8 cellular contexts compared by ENCODE assay signal in the genomic region with DNA sequence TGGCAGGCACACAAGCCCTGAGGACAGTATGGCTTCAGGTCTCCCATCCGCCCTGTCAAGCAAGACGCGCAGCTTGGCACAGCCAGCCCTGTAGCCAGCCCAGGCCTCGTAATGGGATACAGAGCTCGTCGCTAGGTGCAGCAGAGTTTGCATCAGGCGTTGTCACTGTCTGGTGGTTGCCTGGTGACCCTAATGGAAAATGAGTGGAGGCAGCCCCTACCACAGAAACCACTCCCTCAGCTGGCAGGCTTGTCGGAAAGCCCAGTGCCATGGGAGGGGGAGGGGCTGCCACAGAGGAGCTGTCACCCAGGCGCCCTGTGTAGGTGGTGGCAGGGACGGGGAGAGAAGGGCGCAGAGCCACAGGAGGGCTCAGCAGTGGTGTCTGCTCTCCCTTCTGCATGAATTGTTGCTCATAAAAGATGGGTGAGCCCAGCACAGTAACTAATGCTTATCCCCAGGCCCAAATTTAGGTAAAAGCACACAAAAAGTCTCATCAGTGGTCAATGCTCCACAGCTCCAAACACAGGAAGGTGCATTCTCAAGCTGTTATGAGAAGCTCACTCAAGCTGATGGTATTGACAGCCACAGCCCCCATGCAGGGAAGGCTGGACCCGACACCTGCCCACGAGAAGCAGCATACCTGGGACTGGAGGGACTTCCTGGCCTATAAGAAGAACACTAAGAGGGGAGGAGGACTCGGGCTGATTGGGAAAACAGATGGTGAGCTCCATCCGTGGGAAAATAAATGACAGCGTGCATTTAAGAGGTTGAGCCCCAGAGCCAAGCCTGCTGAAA.
DNase-seq lines count a peak whose midpoint lies in the region; ATAC-seq and TF ChIP-seq lines count a peak whose summit lies in the region.

No MANE protein-coding gene starts in this region.

- H3K36me3 Mint-ChIP-seq in WTC11, result no peaks in the 10 kb centered on the region
- H3K36me3 Mint-ChIP-seq in central memory CD8-positive, alpha-beta T cell (ENCODE audit: insufficient read depth), result peaks cover 4% of the 10 kb centered on the region

- 87% methylated on average over 16 of the region's 16 CpGs for WGBS in hepatocyte (ENCODE audit: low lambda C conversion rate, missing lambda C conversion rate)

- no peak overlapping the region for H2AFZ ChIP-seq in hepatocyte

- H3K9me3 Mint-ChIP-seq in WTC11, result peaks cover 6% of the 10 kb centered on the region; the same call in 1 of the 2 replicates
- H3K9me3 Mint-ChIP-seq in central memory CD8-positive, alpha-beta T cell, result no peaks in the 10 kb centered on the region

- H4K20me1 ChIP-seq in hepatocyte (ENCODE audit: insufficient read depth, poor library complexity, severe bottlenecking), result no peaks in the 10 kb centered on the region

- H3K27ac Mint-ChIP-seq in WTC11, result no peak overlapping the region
- peak overlapping the region; percentile 93 for H3K27ac Mint-ChIP-seq in central memory CD8-positive, alpha-beta T cell (ENCODE audit: low read depth)

- H3K9me2 ChIP-seq in hepatocyte (replicated peaks; ENCODE audit: insufficient read depth), result no peaks in the 10 kb centered on the region

- H3K9me3 ChIP-seq in tibial artery (no peaks in the 10 kb centered on the region), hepatocyte (ENCODE audit: low read depth) (no peaks in the 10 kb centered on the region)

- H3K4me1 Mint-ChIP-seq in WTC11, result peaks cover 7% of the 10 kb centered on the region
- peaks cover 39% of the 10 kb centered on the region for H3K4me1 Mint-ChIP-seq in central memory CD8-positive, alpha-beta T cell

- H3K4me2 ChIP-seq in hepatocyte, result no peak overlapping the region

- POLR2A ChIA-PET in WTC11 (lab: Charles Lee), result no interaction called here

- H3K4me3 ChIP-seq in tibial artery (no peak overlapping the region), hepatocyte (no peak overlapping the region)

- H3K79me2 ChIP-seq in hepatocyte, result no peaks in the 10 kb centered on the region

- TF ChIP-seq CTCF in WTC11 (IDR thresholded peaks at IDR 0.05) (no peak), tibial artery (IDR thresholded peaks at IDR 0.05) (no peak), hepatocyte (IDR thresholded peaks at IDR 0.05; ENCODE audit: poor library complexity) (no peak)

- DNase-seq in WTC11 (ENCODE audit: low spot score) (no peak), cortex of kidney (lab: John Stamatoyannopoulos, UW) (no peak), tibial artery (no peak), hepatocyte (ENCODE audit: low spot score) (no peak)
- peak; percentile 61 to 80 for DNase-seq in central memory CD8-positive, alpha-beta T cell (ENCODE audit: low spot score in 2 of 2)
- peak; percentile 84 to 86 for DNase-seq in stimulated activated CD4-positive, alpha-beta T cell treated with anti-CD3 and anti-CD28 coated beads, Interleukin-2, amount 100 ng/mL, for 48 hours

- ATAC-seq in HG03196 (IDR thresholded peaks at IDR 0.05; ENCODE audit: unreplicated experiment) (peak; percentile 47), WTC11 (peak; percentile 18; the same call in 1 of the 2 replicates), HG02571 (IDR thresholded peaks at IDR 0.05; ENCODE audit: unreplicated experiment) (no peak)
- peak; percentile 93 for ATAC-seq in central memory CD8-positive, alpha-beta T cell (replicated peaks; ENCODE audit: extremely low read depth, poor library complexity, severe bottlenecking)

- H3K4me3 Mint-ChIP-seq in WTC11, result no peak overlapping the region
- peak overlapping the region; percentile 46 for H3K4me3 Mint-ChIP-seq in central memory CD8-positive, alpha-beta T cell

- H3K27ac ChIP-seq in tibial artery, result no peak overlapping the region
- H3K27ac ChIP-seq in hepatocyte, result no peak overlapping the region

- intact Hi-C loops in tibial artery (cut with DNase I; ENCODE audit: low total_unique reads), result no loop called here

- H3K27me3 ChIP-seq in tibial artery (no peaks in the 10 kb centered on the region), hepatocyte (no peaks in the 10 kb centered on the region)

- H3K36me3 ChIP-seq in tibial artery (no peaks in the 10 kb centered on the region), hepatocyte (replicated peaks; ENCODE audit: insufficient read depth, low read depth) (no peaks in the 10 kb centered on the region)

- CTCF ChIA-PET in WTC11 (lab: Charles Lee), result interaction anchor here (0.5 to 1.5 kb wide), 3 partner anchors 21 to 221 kb away, joined by 3 to 6 read pairs (median 3); no protein-coding TSS in a partner anchor

- H3K27me3 Mint-ChIP-seq in WTC11 (ENCODE audit: low read depth), result no peaks in the 10 kb centered on the region
- no peaks in the 10 kb centered on the region for H3K27me3 Mint-ChIP-seq in central memory CD8-positive, alpha-beta T cell

- peaks cover 0 to 29% (median 14%) of the 10 kb centered on the region in 4 donors for H3K4me1 ChIP-seq in tibial artery
- H3K4me1 ChIP-seq in hepatocyte (ENCODE audit: insufficient read depth), result peaks cover 14% of the 10 kb centered on the region

TF ChIP-seq in WTC11, 78 proteins besides CTCF, POLR2A, EP300 and RAD21:
- TF ChIP-seq ZNF121 (CRISPR knock-in tag; IDR thresholded peaks at IDR 0.05) (no peak), CREB1 (CRISPR knock-in tag; IDR thresholded peaks at IDR 0.05) (no peak), ZNF671 (CRISPR knock-in tag; IDR thresholded peaks at IDR 0.05) (no peak)
- TF ChIP-seq, protein P1, sequence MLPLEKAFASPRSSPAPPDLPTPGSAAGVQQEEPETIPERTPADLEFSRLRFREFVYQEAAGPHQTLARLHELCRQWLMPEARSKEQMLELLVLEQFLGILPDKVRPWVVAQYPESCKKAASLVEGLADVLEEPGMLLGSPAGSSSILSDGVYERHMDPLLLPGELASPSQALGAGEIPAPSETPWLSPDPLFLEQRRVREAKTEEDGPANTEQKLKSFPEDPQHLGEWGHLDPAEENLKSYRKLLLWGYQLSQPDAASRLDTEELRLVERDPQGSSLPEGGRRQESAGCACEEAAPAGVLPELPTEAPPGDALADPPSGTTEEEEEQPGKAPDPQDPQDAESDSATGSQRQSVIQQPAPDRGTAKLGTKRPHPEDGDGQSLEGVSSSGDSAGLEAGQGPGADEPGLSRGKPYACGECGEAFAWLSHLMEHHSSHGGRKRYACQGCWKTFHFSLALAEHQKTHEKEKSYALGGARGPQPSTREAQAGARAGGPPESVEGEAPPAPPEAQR (CRISPR knock-in tag; IDR thresholded peaks at IDR 0.05), result no peak
- TF ChIP-seq, protein P2, sequence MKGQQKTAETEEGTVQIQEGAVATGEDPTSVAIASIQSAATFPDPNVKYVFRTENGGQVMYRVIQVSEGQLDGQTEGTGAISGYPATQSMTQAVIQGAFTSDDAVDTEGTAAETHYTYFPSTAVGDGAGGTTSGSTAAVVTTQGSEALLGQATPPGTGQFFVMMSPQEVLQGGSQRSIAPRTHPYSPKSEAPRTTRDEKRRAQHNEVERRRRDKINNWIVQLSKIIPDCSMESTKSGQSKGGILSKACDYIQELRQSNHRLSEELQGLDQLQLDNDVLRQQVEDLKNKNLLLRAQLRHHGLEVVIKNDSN (CRISPR knock-in tag; IDR thresholded peaks at IDR 0.05), result no peak

Comparison
In these comparisons a context has a peak if more than half of its experiments do, and no peak if none do; other contexts are left out.
1. DNase-seq: peak in central memory CD8-positive, alpha-beta T cell (2 of 2) and stimulated activated CD4-positive, alpha-beta T cell treated with anti-CD3 and anti-CD28 coated beads, Interleukin-2, amount 100 ng/mL, for 48 hours (2 of 2); none in WTC11 (single experiment), cortex of kidney (single experiment), tibial artery (0 of 2) and hepatocyte (single experiment).